ENCODE assay signal across 12 cellular contexts in genomic region chr22:31583861-31584485, GRCh38.
DNase-seq lines count a peak whose midpoint lies in the region; ATAC-seq and TF ChIP-seq lines count a peak whose summit lies in the region.
"Had no signal": no experiment of that assay in that cellular context is flagged by ENCODE, and none has a peak within 500 bp of the region (broad histone marks: within the 10 kb centered on the region; RNA-seq: fewer than 3 reads in every experiment).

No MANE protein-coding gene starts in this region.

- TF ChIP-seq CTCF in AG10803 (conservative IDR thresholded peaks at IDR 0.05; ENCODE audit: low read length), result no peak

- no peak overlapping the region for H3K18ac ChIP-seq in mesendoderm (ENCODE audit: low read length)

- no peak overlapping the region for H2BK15ac ChIP-seq in mesendoderm (replicated peaks; ENCODE audit: low read depth)

- H3K9me3 ChIP-seq in adipocyte (ENCODE audit: control insufficient read depth, low read length), result no peaks in the 10 kb centered on the region
- H3K9me3 ChIP-seq: MG63 had no signal

- no peak overlapping the region for H3K4me2 ChIP-seq in mesendoderm (ENCODE audit: low read length)

- WGBS in mesendoderm (ENCODE audit: extremely low coverage, insufficient coverage, low lambda C conversion rate), result no CpG with 5 or more reads among the region's 3 CpGs

- H3K27me3 ChIP-seq in adipocyte (replicated peaks; ENCODE audit: control insufficient read depth, insufficient read depth, low read length) (no peaks in the 10 kb centered on the region), mesendoderm (ENCODE audit: insufficient read depth, low read length, poor library complexity) (no peaks in the 10 kb centered on the region)
- H3K27me3 ChIP-seq: MG63 had no signal

- H3K79me1 ChIP-seq in mesendoderm (ENCODE audit: low read length), result no peaks in the 10 kb centered on the region

- no peak overlapping the region for H2BK120ac ChIP-seq in mesendoderm (ENCODE audit: low read depth, low read length)

- peaks cover 4% of the 10 kb centered on the region for H3K36me3 ChIP-seq in adipocyte (ENCODE audit: control insufficient read depth, insufficient read depth, low read length, severe bottlenecking)
- H3K36me3 ChIP-seq in mesendoderm (ENCODE audit: control insufficient read depth, insufficient read depth, low read length), result no peaks in the 10 kb centered on the region

- H3K4me3 ChIP-seq in AG10803 (ENCODE audit: low read length), result no peak overlapping the region
- peak overlapping the region; percentile 32 for H3K4me3 ChIP-seq in adipocyte (ENCODE audit: low read length)
- no peak overlapping the region for H3K4me3 ChIP-seq in mesendoderm (ENCODE audit: low read length)
- H3K4me3 ChIP-seq: MG63 had no signal

- H3K4me1 ChIP-seq in adipocyte (ENCODE audit: control insufficient read depth, insufficient read depth, low read length) (peaks cover 42% of the 10 kb centered on the region), mesendoderm (ENCODE audit: control insufficient read depth, low read depth, low read length) (no peaks in the 10 kb centered on the region)

- H3K23ac ChIP-seq in mesendoderm (ENCODE audit: low read length), result no peak overlapping the region

- H2BK5ac ChIP-seq in mesendoderm (ENCODE audit: low read length), result no peak overlapping the region

- H4K8ac ChIP-seq in mesendoderm (ENCODE audit: low read depth, low read length), result no peak overlapping the region

- H3K56ac ChIP-seq in mesendoderm (ENCODE audit: low read length), result no peak overlapping the region

- no peak overlapping the region for H2AK5ac ChIP-seq in mesendoderm (ENCODE audit: low read length)

- ATAC-seq in GM21367 (IDR thresholded peaks at IDR 0.05; ENCODE audit: unreplicated experiment), result no peak

- no peak overlapping the region for H3K27ac ChIP-seq in mesendoderm (ENCODE audit: low read depth, low read length)
- H3K27ac ChIP-seq: C4-2B had no signal

- H3K9ac ChIP-seq in adipocyte (ENCODE audit: low read length), result peak overlapping the region; percentile 76
- H3K9ac ChIP-seq in mesendoderm (ENCODE audit: low read length), result no peak overlapping the region

- no peak overlapping the region for H3K4ac ChIP-seq in mesendoderm (ENCODE audit: low read depth, low read length)

- DNase-seq in AG10803 (ENCODE audit: low read depth), result peak; percentile 35
- DNase-seq in HCEC 1CT, result peak; percentile 63
- peak; percentile 73 for DNase-seq in adipocyte (ENCODE audit: low read depth)
- DNase-seq in iris pigment epithelial cell (ENCODE audit: low read depth), result peak; percentile 68
- DNase-seq in NCI-H526 (lab: John Stamatoyannopoulos, UW), result no peak
- DNase-seq in NOMO-1 treated with DMSO at 0.1 percent for 48 hours (lab: John Stamatoyannopoulos, UW; ENCODE audit: unreplicated experiment), result no peak
- no peak for DNase-seq in mesendoderm
- DNase-seq: activated CD8-positive, alpha-beta memory T cell treated with anti-CD3 and anti-CD28 coated beads, Interleukin-2, amount 50 U/mL, for 4 hours; MG63; stimulated activated CD4-positive, alpha-beta T cell treated with anti-CD3 and anti-CD28 coated beads, Interleukin-4, amount 100 ng/mL, for 24 hours had no signal

- H4K5ac ChIP-seq in mesendoderm (ENCODE audit: low read length), result no peak overlapping the region

- H3K79me2 ChIP-seq in mesendoderm (ENCODE audit: control insufficient read depth, insufficient read depth, low read length), result no peaks in the 10 kb centered on the region

Comparison
In these comparisons a context has a peak if more than half of its experiments do, and no peak if none do; other contexts are left out.
1. DNase-seq: peak in AG10803 (single experiment), HCEC 1CT (single experiment), adipocyte (single experiment) and iris pigment epithelial cell (single experiment); none in NCI-H526 (0 of 2), NOMO-1 treated with DMSO at 0.1 percent for 48 hours (single experiment) and mesendoderm (single experiment).